Comparison of ENCODE assay signal across 2 cellular contexts in genomic region chr1:229407206-229408026, GRCh38.
TF ChIP-seq lines count a peak whose summit lies in the region.

No MANE protein-coding gene starts in this region.

TF ChIP-seq in H1, 55 proteins besides CTCF, POLR2A, EP300 and RAD21 (continued from another document):
- TF ChIP-seq MAX (IDR thresholded peaks at IDR 0.05) (peak; percentile 71), CTBP2 (IDR thresholded peaks at IDR 0.05; ENCODE audit: borderline replicate concordance, insufficient read depth, insufficient read length, low read length) (no peak), KDM1A (IDR thresholded peaks at IDR 0.05; ENCODE audit: borderline replicate concordance, low read length) (no peak), GABPA (IDR thresholded peaks at IDR 0.05; ENCODE audit: borderline replicate concordance, insufficient read depth, low read length) (0 out of 2 replicates have a peak, but pooled peaks have one; percentile 22), RBBP5 (IDR thresholded peaks at IDR 0.05; ENCODE audit: borderline replicate concordance, low read depth, low read length) (no peak; the same call in 1 of the 2 replicates), ZNF274 (IDR thresholded peaks at IDR 0.05; ENCODE audit: borderline replicate concordance, extremely low read depth, low read length) (no peak), SRF (IDR thresholded peaks at IDR 0.05; ENCODE audit: low read depth, low read length) (no peak), SP2 (IDR thresholded peaks at IDR 0.05; ENCODE audit: low read length) (no peak), ASH2L (IDR thresholded peaks at IDR 0.05; ENCODE audit: low read length) (peak; percentile 84), TEAD4 (IDR thresholded peaks at IDR 0.05; ENCODE audit: low read depth, low read length) (no peak), JUN (IDR thresholded peaks at IDR 0.05; ENCODE audit: low read depth, low read length) (no peak), BCL11A (IDR thresholded peaks at IDR 0.05; ENCODE audit: low read depth in 2 of 2, low read length in 2 of 2) (no peak), SAP30 (IDR thresholded peaks at IDR 0.05; ENCODE audit: insufficient read depth, insufficient replicate concordance, low read length) (no peak), TAF1 (IDR thresholded peaks at IDR 0.05; ENCODE audit: low read depth, low read length) (no peak), KDM4A (IDR thresholded peaks at IDR 0.05; ENCODE audit: low read depth, low read length, severe bottlenecking) (peak; percentile 71), POLR2AphosphoS5 (IDR thresholded peaks at IDR 0.05; ENCODE audit: low read depth, low read length) (no peak), SIX5 (IDR thresholded peaks at IDR 0.05; ENCODE audit: low read depth, low read length) (no peak), RFX5 (IDR thresholded peaks at IDR 0.05; ENCODE audit: borderline replicate concordance, low read depth, low read length) (no peak), TBP (IDR thresholded peaks at IDR 0.05; ENCODE audit: low read depth, low read length) (no peak), RNF2 (IDR thresholded peaks at IDR 0.05; ENCODE audit: borderline replicate concordance, low read depth, low read length, missing control alignments, poor library complexity, severe bottlenecking) (peak; percentile 30), NRF1 (IDR thresholded peaks at IDR 0.05; ENCODE audit: low read depth, low read length) (no peak), CBX8 (IDR thresholded peaks at IDR 0.05; ENCODE audit: borderline replicate concordance, low read depth, low read length) (no peak), PHF8 (conservative IDR thresholded peaks at IDR 0.05; ENCODE audit: low read depth, low read length) (no peak), HDAC6 (IDR thresholded peaks at IDR 0.05; ENCODE audit: low read depth, low read length) (no peak), CEBPB (IDR thresholded peaks at IDR 0.05; ENCODE audit: low read depth, low read length) (no peak), E2F6 (IDR thresholded peaks at IDR 0.05) (peak; percentile 78), HDAC2 (IDR thresholded peaks at IDR 0.05; ENCODE audit: borderline replicate concordance in 1 of 2, low read depth in 2 of 2, low read length in 2 of 2) (peak in 1 of 2 experiments; percentile 73; a peak in 1 of 4 replicates), EZH2 (IDR thresholded peaks at IDR 0.05; ENCODE audit: low read depth, low read length, severe bottlenecking) (peak; percentile 66), FOSL1 (IDR thresholded peaks at IDR 0.05; ENCODE audit: insufficient read depth, low read depth, low read length) (no peak)

TF ChIP-seq in GM12891, 5 proteins besides CTCF, POLR2A, EP300 and RAD21 (continued from another document):
- no peak for TF ChIP-seq POLR2AphosphoS5 (IDR thresholded peaks at IDR 0.05; ENCODE audit: low read depth, low read length)
